Comparison of ENCODE assay signal across 31 cellular contexts in genomic region chr20:63767886-63768285, GRCh38.
"Had no signal": no experiment of that assay in that cellular context is flagged by ENCODE, and none has a peak within 500 bp of the region (broad histone marks: within the 10 kb centered on the region; RNA-seq: fewer than 3 reads in every experiment).

No MANE protein-coding gene starts in this region.

- H3K9me3 ChIP-seq: ascending aorta, gastroesophageal sphincter, mucosa of descending colon, neutrophil, ovary, upper lobe of left lung, vagina had no signal

- H3K4me3 ChIP-seq: ascending aorta, cardiac muscle cell, gastroesophageal sphincter, mucosa of descending colon, ovary, upper lobe of left lung, vagina had no signal

- H3K27ac ChIP-seq: ascending aorta, cardiac muscle cell, gastroesophageal sphincter, neutrophil, ovary, upper lobe of left lung, vagina had no signal

- ATAC-seq: effector memory CD8-positive, alpha-beta T cell; gastroesophageal sphincter; natural killer cell treated with Interleukin-12 subunit alpha and Interleukin-12 subunit beta and Interleukin-15 and Interleukin-18, amount 100 ng/mL, for 72 hours; sciatic nerve; stimulated activated memory B cell treated with anti-CD40 and anti-IgM and Interleukin-4, amounts not matched to agents 10 μg/mL and 1 μg/mL and 100 μg/mL, for 72 hours; stimulated activated naive CD8-positive, alpha-beta T cell treated with anti-CD3 and anti-CD28 coated beads, Interleukin-15, amount 100 ng/mL, for 72 hours had no signal

- H3K4me3 Mint-ChIP-seq: activated naive CD4-positive, alpha-beta T cell treated with anti-CD3 and anti-CD28 coated beads for 36 hours; activated naive CD8-positive, alpha-beta T cell treated with anti-CD3 and anti-CD28 coated beads for 36 hours; activated T-helper 1 cell treated with anti-CD3 and anti-CD28 coated beads, Interleukin-12 subunit alpha, Interleukin-12 subunit beta, Interleukin-2, Interleukin-4 antibody, amounts not matched to agents 30 ng/mL and 10 ng/mL and 1 ng/mL, durations not matched to agents 14 hours and 24 hours and 36 hours; brain; effector memory CD8-positive, alpha-beta T cell; natural killer cell treated with Interleukin-12 subunit alpha and Interleukin-12 subunit beta and Interleukin-15 and Interleukin-18, amount 100 ng/mL, for 72 hours; stimulated activated memory B cell treated with anti-CD40 and anti-IgM and Interleukin-4, amounts not matched to agents 10 μg/mL and 1 μg/mL and 100 μg/mL, for 72 hours; stimulated activated naive CD8-positive, alpha-beta T cell treated with anti-CD3 and anti-CD28 coated beads, Interleukin-15, amount 100 ng/mL, for 72 hours had no signal

- H3K4me1 ChIP-seq: ascending aorta, vagina had no signal

- H3K9me3 Mint-ChIP-seq: activated naive CD4-positive, alpha-beta T cell treated with anti-CD3 and anti-CD28 coated beads for 36 hours; activated naive CD8-positive, alpha-beta T cell treated with anti-CD3 and anti-CD28 coated beads for 36 hours; activated T-helper 1 cell treated with anti-CD3 and anti-CD28 coated beads, Interleukin-12 subunit alpha, Interleukin-12 subunit beta, Interleukin-2, Interleukin-4 antibody, amounts not matched to agents 30 ng/mL and 10 ng/mL and 1 ng/mL, durations not matched to agents 14 hours and 24 hours and 36 hours; brain; effector memory CD8-positive, alpha-beta T cell; natural killer cell treated with Interleukin-12 subunit alpha and Interleukin-12 subunit beta and Interleukin-15 and Interleukin-18, amount 100 ng/mL, for 72 hours; stimulated activated memory B cell treated with anti-CD40 and anti-IgM and Interleukin-4, amounts not matched to agents 10 μg/mL and 1 μg/mL and 100 μg/mL, for 72 hours; stimulated activated naive CD8-positive, alpha-beta T cell treated with anti-CD3 and anti-CD28 coated beads, Interleukin-15, amount 100 ng/mL, for 72 hours had no signal

- H3K36me3 Mint-ChIP-seq: activated naive CD8-positive, alpha-beta T cell treated with anti-CD3 and anti-CD28 coated beads for 36 hours; natural killer cell treated with Interleukin-12 subunit alpha and Interleukin-12 subunit beta and Interleukin-15 and Interleukin-18, amount 100 ng/mL, for 72 hours had no signal

- H3K4me1 Mint-ChIP-seq: activated naive CD8-positive, alpha-beta T cell treated with anti-CD3 and anti-CD28 coated beads for 36 hours; brain; stimulated activated memory B cell treated with anti-CD40 and anti-IgM and Interleukin-4, amounts not matched to agents 10 μg/mL and 1 μg/mL and 100 μg/mL, for 72 hours; stimulated activated naive CD8-positive, alpha-beta T cell treated with anti-CD3 and anti-CD28 coated beads, Interleukin-15, amount 100 ng/mL, for 72 hours had no signal

- H3K27me3 Mint-ChIP-seq: activated naive CD8-positive, alpha-beta T cell treated with anti-CD3 and anti-CD28 coated beads for 36 hours; natural killer cell treated with Interleukin-12 subunit alpha and Interleukin-12 subunit beta and Interleukin-15 and Interleukin-18, amount 100 ng/mL, for 72 hours; progenitor cell of endocrine pancreas; stimulated activated naive CD8-positive, alpha-beta T cell treated with anti-CD3 and anti-CD28 coated beads, Interleukin-15, amount 100 ng/mL, for 72 hours had no signal

- DNase-seq: activated CD4-positive, alpha-beta T cell treated with anti-CD3 and anti-CD28 coated beads for 4 hours; activated CD4-positive, alpha-beta T cell treated with anti-CD3 and anti-CD28 coated beads, Interleukin-2, amount 50 U/mL, for 4 hours; activated CD4-positive, CD25-positive, alpha-beta regulatory T cell; activated CD8-positive, alpha-beta memory T cell treated with anti-CD3 and anti-CD28 coated beads for 24 hours; activated effector memory CD4-positive, alpha-beta T cell treated with anti-CD3 and anti-CD28 coated beads, Interleukin-2, amount 50 U/mL, for 16 hours; activated naive CD4-positive, alpha-beta T cell treated with anti-CD3 and anti-CD28 coated beads for 36 hours; activated naive CD8-positive, alpha-beta T cell treated with anti-CD3 and anti-CD28 coated beads for 36 hours; cortex of kidney; effector memory CD8-positive, alpha-beta T cell; head of caudate nucleus; hippocampal formation; left cardiac atrium; small intestine; stimulated activated CD4-positive, alpha-beta T cell treated with anti-CD3 and anti-CD28 coated beads, Interleukin-4, amount 100 ng/mL, for 4 hours; stimulated activated CD8-positive, alpha-beta memory T cell treated with anti-CD3 and anti-CD28 coated beads, Interleukin-4, amount 100 ng/mL, for 48 hours; stimulated activated naive CD8-positive, alpha-beta T cell treated with anti-CD3 and anti-CD28 coated beads, Interleukin-15, amount 100 ng/mL, for 72 hours; T-helper 2 cell had no signal

- H3K27ac Mint-ChIP-seq: activated naive CD4-positive, alpha-beta T cell treated with anti-CD3 and anti-CD28 coated beads for 36 hours; activated naive CD8-positive, alpha-beta T cell treated with anti-CD3 and anti-CD28 coated beads for 36 hours; activated T-helper 1 cell treated with anti-CD3 and anti-CD28 coated beads, Interleukin-12 subunit alpha, Interleukin-12 subunit beta, Interleukin-2, Interleukin-4 antibody, amounts not matched to agents 30 ng/mL and 10 ng/mL and 1 ng/mL, durations not matched to agents 14 hours and 24 hours and 36 hours; effector memory CD8-positive, alpha-beta T cell; natural killer cell treated with Interleukin-12 subunit alpha and Interleukin-12 subunit beta and Interleukin-15 and Interleukin-18, amount 100 ng/mL, for 72 hours; progenitor cell of endocrine pancreas; stimulated activated memory B cell treated with anti-CD40 and anti-IgM and Interleukin-4, amounts not matched to agents 10 μg/mL and 1 μg/mL and 100 μg/mL, for 72 hours; stimulated activated naive CD8-positive, alpha-beta T cell treated with anti-CD3 and anti-CD28 coated beads, Interleukin-15, amount 100 ng/mL, for 72 hours had no signal

- H3K27me3 ChIP-seq: ascending aorta, cardiac muscle cell, gastroesophageal sphincter, neutrophil, ovary, upper lobe of left lung, vagina had no signal

- H3K36me3 ChIP-seq: neutrophil, ovary, vagina had no signal
